29 cellular contexts compared by ENCODE assay signal in genomic region chr12:20345866-20346265, GRCh38. TPM values are rescaled to one million over a fixed set of nuclear protein-coding genes. Genes with fewer than 3 reads are reported as not detected.
"Had no signal": no experiment of that assay in that cellular context is flagged by ENCODE, and none has a peak within 500 bp of the region (broad histone marks: within the 10 kb centered on the region; RNA-seq: fewer than 3 reads in every experiment).

No MANE protein-coding gene starts in this region.

- ATAC-seq: left lobe of liver; mucosa of descending colon; natural killer cell treated with Interleukin-12 subunit alpha and Interleukin-12 subunit beta and Interleukin-15 and Interleukin-18, amount 100 ng/mL, for 72 hours; stimulated activated naive B cell treated with anti-CD40 and anti-IgM and Interleukin-4, amounts not matched to agents 10 μg/mL and 1 μg/mL and 100 μg/mL, for 72 hours; upper lobe of right lung; WTC11 had no signal

- H3K27me3 ChIP-seq: brain microvascular endothelial cell, heart left ventricle, pancreas, stomach, tibial artery, upper lobe of right lung had no signal

- H3K9me3 ChIP-seq: mucosa of descending colon, pancreas, prostate gland, stomach, tibial artery, upper lobe of right lung had no signal

- H3K4me3 ChIP-seq: heart left ventricle, lung, mucosa of descending colon, pancreas, prostate gland, stomach, tibial artery, upper lobe of right lung had no signal

- H3K27ac ChIP-seq: brain microvascular endothelial cell, pancreas, prostate gland, stomach, tibial artery, upper lobe of right lung had no signal

- DNase-seq: activated CD4-positive, alpha-beta memory T cell treated with anti-CD3 and anti-CD28 coated beads, Interleukin-2, amount 10 ng/mL, durations not matched to agents 7 days and 5 days; activated CD4-positive, alpha-beta T cell treated with anti-CD3 and anti-CD28 coated beads for 1 hour; activated CD4-positive, alpha-beta T cell treated with anti-CD3 and anti-CD28 coated beads, Interleukin-2, amount 10 ng/mL, durations not matched to agents 7 days and 5 days; activated CD8-positive, alpha-beta memory T cell treated with anti-CD3 and anti-CD28 coated beads, Interleukin-2, amount 50 U/mL, for 48 hours; activated gamma-delta T cell; activated naive CD4-positive, alpha-beta T cell treated with anti-CD3 and anti-CD28 coated beads, Interleukin-2, amount 10 ng/mL, durations not matched to agents 7 days and 5 days; activated naive CD8-positive, alpha-beta T cell treated with anti-CD3 and anti-CD28 coated beads, Interleukin-2, amount 10 ng/mL, durations not matched to agents 7 days and 5 days; activated T-cell treated with anti-CD3 and anti-CD28 coated beads, Interleukin-2, amount 50 U/mL, for 24 hours; amniotic stem cell; brain microvascular endothelial cell; effector CD8-positive, alpha-beta T cell; erythroblast; heart left ventricle; kidney glomerular epithelial cell; mucosa of descending colon; pancreas; stimulated activated CD4-positive, alpha-beta T cell treated with anti-CD3 and anti-CD28 coated beads, Interleukin-15, amount 100 ng/mL, for 24 hours; stimulated activated CD4-positive, alpha-beta T cell treated with anti-CD3 and anti-CD28 coated beads, Interleukin-2, amount 100 ng/mL, for 24 hours; stimulated activated naive B cell treated with anti-CD40 and anti-IgM and Interleukin-4, amounts not matched to agents 10 μg/mL and 1 μg/mL and 100 μg/mL, for 72 hours; stomach; SW 1271; T-helper 9 cell; tibial artery; upper lobe of right lung had no signal

- H3K36me3 ChIP-seq: brain microvascular endothelial cell, heart left ventricle, pancreas, prostate gland, stomach, tibial artery, upper lobe of right lung had no signal

- H3K4me1 ChIP-seq: pancreas, prostate gland, upper lobe of right lung had no signal

RNA-seq across cellular contexts. Expression of gene PDE3A, which starts 22.5 kb away (rescaled TPM):
- total RNA-seq: activated CD4-positive, alpha-beta memory T cell treated with anti-CD3 and anti-CD28 coated beads, Interleukin-2, amount 10 ng/mL, durations not matched to agents 7 days and 5 days; activated CD4-positive, alpha-beta T cell treated with anti-CD3 and anti-CD28 coated beads, Interleukin-2, amount 10 ng/mL, durations not matched to agents 7 days and 5 days; activated naive CD8-positive, alpha-beta T cell treated with anti-CD3 and anti-CD28 coated beads, Interleukin-2, amount 10 ng/mL, durations not matched to agents 7 days and 5 days; natural killer cell treated with Interleukin-12 subunit alpha and Interleukin-12 subunit beta and Interleukin-15 and Interleukin-18, amount 100 ng/mL, for 72 hours had no signal
